Comparison of ENCODE assay signal across 20 cellular contexts in genomic region chr21:41478319-41479177, GRCh38. TPM values are rescaled to one million over a fixed set of nuclear protein-coding genes. Genes with fewer than 3 reads are reported as not detected.
DNase-seq lines count a peak whose midpoint lies in the region; ATAC-seq and TF ChIP-seq lines count a peak whose summit lies in the region.
"Had no signal": no experiment of that assay in that cellular context is flagged by ENCODE, and none has a peak within 500 bp of the region (broad histone marks: within the 10 kb centered on the region; RNA-seq: fewer than 3 reads in every experiment).

No MANE protein-coding gene starts in this region.

- H3K27me3 Mint-ChIP-seq in effector memory CD8-positive, alpha-beta T cell = peaks cover 7 to 45% of the 10 kb centered on the region in 2 donors

- TF ChIP-seq POLR2A in prostate gland (IDR thresholded peaks at IDR 0.05) = no peak

- DNase-seq in OCI-LY7 (ENCODE audit: low spot score) = no peak
- DNase-seq in hepatocyte (ENCODE audit: low spot score) = no peak
- DNase-seq in prostate gland (ENCODE audit: low spot score) = no peak
- no peak for DNase-seq in ACHN
- DNase-seq in G401 (ENCODE audit: low spot score) = no peak
- no peak for DNase-seq in effector memory CD8-positive, alpha-beta T cell
- DNase-seq in activated T-cell treated with anti-CD3 and anti-CD28 coated beads, Interleukin-2, amount 50 U/mL, for 48 hours = no peak
- DNase-seq: activated CD4-positive, alpha-beta T cell treated with anti-CD3 and anti-CD28 coated beads, Interleukin-2, amount 10 ng/mL, durations not matched to agents 24 days and 14 days; effector CD4-positive, alpha-beta T cell; GDM1; HFFc6; NCI-H446 treated with DMSO at 0.1 percent for 48 hours; stimulated activated CD4-positive, alpha-beta T cell treated with anti-CD3 and anti-CD28 coated beads, Interleukin-4, amount 100 ng/mL, for 4 hours; T-helper 17 cell had no signal

- H3K9me2 ChIP-seq in OCI-LY7 (ENCODE audit: insufficient read depth, low read length) (no peaks in the 10 kb centered on the region), hepatocyte (replicated peaks; ENCODE audit: insufficient read depth) (no peaks in the 10 kb centered on the region)

- TF ChIP-seq CTCF in OCI-LY7 (conservative IDR thresholded peaks at IDR 0.05; ENCODE audit: low read length) = no peak
- TF ChIP-seq CTCF in hepatocyte (IDR thresholded peaks at IDR 0.05; ENCODE audit: poor library complexity) = no peak
- TF ChIP-seq CTCF in prostate gland (IDR thresholded peaks at IDR 0.05) = no peak

- no peaks in the 10 kb centered on the region for H3K9me3 Mint-ChIP-seq in effector memory CD8-positive, alpha-beta T cell
- H3K9me3 Mint-ChIP-seq: activated CD4-positive, alpha-beta T cell treated with anti-CD3 and anti-CD28 coated beads, Interleukin-2, amount 10 ng/mL, durations not matched to agents 24 days and 14 days; activated T-helper 1 cell treated with anti-CD3 and anti-CD28 coated beads, Interleukin-12 subunit alpha, Interleukin-12 subunit beta, Interleukin-2, Interleukin-4 antibody, amounts not matched to agents 30 ng/mL and 10 ng/mL and 1 ng/mL, durations not matched to agents 14 hours and 24 hours and 36 hours; HFFc6; stimulated activated memory B cell treated with anti-CD40 and anti-IgM and Interleukin-4, amounts not matched to agents 10 μg/mL and 1 μg/mL and 100 μg/mL, for 72 hours had no signal

- H3K4me1 ChIP-seq in OCI-LY7 (ENCODE audit: insufficient read depth, low read length, poor library complexity, severe bottlenecking) (peaks cover 11% of the 10 kb centered on the region), hepatocyte (ENCODE audit: insufficient read depth) (peaks cover 14% of the 10 kb centered on the region), prostate gland (replicated peaks) (peaks cover 7% of the 10 kb centered on the region)

- no TSS peak for BruUV-seq in OCI-LY7 (replicated peaks; lab: Mats Ljungman, UMichigan)

- H3K27ac Mint-ChIP-seq in effector memory CD8-positive, alpha-beta T cell = no peak overlapping the region
- H3K27ac Mint-ChIP-seq: activated CD4-positive, alpha-beta T cell treated with anti-CD3 and anti-CD28 coated beads, Interleukin-2, amount 10 ng/mL, durations not matched to agents 24 days and 14 days; activated T-helper 1 cell treated with anti-CD3 and anti-CD28 coated beads, Interleukin-12 subunit alpha, Interleukin-12 subunit beta, Interleukin-2, Interleukin-4 antibody, amounts not matched to agents 30 ng/mL and 10 ng/mL and 1 ng/mL, durations not matched to agents 14 hours and 24 hours and 36 hours; HFFc6; stimulated activated memory B cell treated with anti-CD40 and anti-IgM and Interleukin-4, amounts not matched to agents 10 μg/mL and 1 μg/mL and 100 μg/mL, for 72 hours; T-helper 17 cell had no signal

- no peaks in the 10 kb centered on the region for H3K36me3 Mint-ChIP-seq in effector memory CD8-positive, alpha-beta T cell (ENCODE audit: insufficient read depth)
- H3K36me3 Mint-ChIP-seq: stimulated activated memory B cell treated with anti-CD40 and anti-IgM and Interleukin-4, amounts not matched to agents 10 μg/mL and 1 μg/mL and 100 μg/mL, for 72 hours had no signal

- in situ Hi-C loops in ACHN (cut with HindIII; ENCODE audit: low pct_ligation_motif_present, low pct_unique_long_range_greater_than_20kb, low sequenced_read_pairs) (no loop called here), G401 (cut with HindIII; ENCODE audit: low sequenced_read_pairs) (no loop called here)

- H3K27me3 ChIP-seq in hepatocyte = no peaks in the 10 kb centered on the region
- no peaks in the 10 kb centered on the region for H3K27me3 ChIP-seq in prostate gland (replicated peaks; ENCODE audit: insufficient read depth)

- CTCF ChIA-PET in OCI-LY7 (lab: Charles Lee; ENCODE audit: unreplicated experiment) = no interaction called here

- H4K20me1 ChIP-seq in OCI-LY7 (ENCODE audit: insufficient read depth, low read length) (no peaks in the 10 kb centered on the region), hepatocyte (ENCODE audit: insufficient read depth, poor library complexity, severe bottlenecking) (peaks cover 8% of the 10 kb centered on the region)

- WGBS in hepatocyte (ENCODE audit: low lambda C conversion rate, missing lambda C conversion rate) = 76% methylated on average over 11 of the region's 11 CpGs
- 56% methylated on average over 11 of the region's 11 CpGs for WGBS in prostate gland

- peak; percentile 39 for ATAC-seq in GM18867 (IDR thresholded peaks at IDR 0.05; ENCODE audit: unreplicated experiment)
- no peak for ATAC-seq in effector memory CD8-positive, alpha-beta T cell (replicated peaks)
- ATAC-seq: T-helper 17 cell had no signal

- peaks cover 0 to 9% of the 10 kb centered on the region in 2 donors for H3K4me1 Mint-ChIP-seq in effector memory CD8-positive, alpha-beta T cell (ENCODE audit: low read depth in 2 of 2)

- H3K4me3 ChIP-seq in OCI-LY7 (ENCODE audit: low read depth, low read length, poor library complexity, severe bottlenecking) = no peak overlapping the region
- H3K4me3 ChIP-seq in hepatocyte = no peak overlapping the region
- H3K4me3 ChIP-seq in prostate gland = no peak overlapping the region

- H3K79me2 ChIP-seq in OCI-LY7 (ENCODE audit: insufficient read depth, low read depth, low read length) (no peaks in the 10 kb centered on the region), hepatocyte (peaks cover 3% of the 10 kb centered on the region)

- H3K4me2 ChIP-seq in OCI-LY7 (ENCODE audit: low read length) (0 out of 2 replicates have a peak overlapping the region, but pooled peaks have one; percentile 17), hepatocyte (no peak overlapping the region)

- H2AFZ ChIP-seq in OCI-LY7 (ENCODE audit: low read length) (no peak overlapping the region), hepatocyte (no peak overlapping the region)

- intact Hi-C loops in OCI-LY7 (cut with micrococcal nuclease; ENCODE audit: unreplicated experiment) (no loop called here), prostate gland (cut with DNase I) (no loop called here)

- POLR2A ChIA-PET in OCI-LY7 (lab: Charles Lee) = no interaction called here

- no peak overlapping the region for H3K27ac ChIP-seq in OCI-LY7 (ENCODE audit: low read depth, low read length, poor library complexity, severe bottlenecking)
- H3K27ac ChIP-seq in hepatocyte = peak overlapping the region; percentile 44
- H3K27ac ChIP-seq in prostate gland = peak overlapping the region; percentile 10 to 70

- no peaks in the 10 kb centered on the region for H3K9me3 ChIP-seq in OCI-LY7 (ENCODE audit: low read length)
- H3K9me3 ChIP-seq in hepatocyte (ENCODE audit: low read depth) = no peaks in the 10 kb centered on the region
- H3K9me3 ChIP-seq in prostate gland = no peaks in the 10 kb centered on the region

- no peaks in the 10 kb centered on the region for H3K36me3 ChIP-seq in OCI-LY7 (ENCODE audit: insufficient read depth, low read length)
- H3K36me3 ChIP-seq in hepatocyte (replicated peaks; ENCODE audit: insufficient read depth, low read depth) = no peaks in the 10 kb centered on the region
- peaks cover 0 to 19% of the 10 kb centered on the region in 2 donors for H3K36me3 ChIP-seq in prostate gland

- H3K4me3 Mint-ChIP-seq in effector memory CD8-positive, alpha-beta T cell = no peak overlapping the region
- H3K4me3 Mint-ChIP-seq: activated CD4-positive, alpha-beta T cell treated with anti-CD3 and anti-CD28 coated beads, Interleukin-2, amount 10 ng/mL, durations not matched to agents 24 days and 14 days; activated T-helper 1 cell treated with anti-CD3 and anti-CD28 coated beads, Interleukin-12 subunit alpha, Interleukin-12 subunit beta, Interleukin-2, Interleukin-4 antibody, amounts not matched to agents 30 ng/mL and 10 ng/mL and 1 ng/mL, durations not matched to agents 14 hours and 24 hours and 36 hours; HFFc6; stimulated activated memory B cell treated with anti-CD40 and anti-IgM and Interleukin-4, amounts not matched to agents 10 μg/mL and 1 μg/mL and 100 μg/mL, for 72 hours; T-helper 17 cell had no signal

RNA-seq across cellular contexts. Expression of gene TMPRSS2, which starts 29.4 kb away (rescaled TPM):
- 0.08 and 0.09 TPM in 2 replicates for total RNA-seq in OCI-LY7 (2014; rRNA removed; shearing (Covaris generic))
- not detected in 2 replicates for total RNA-seq in OCI-LY7 (2022)
- total RNA-seq in hepatocyte = 113 and 121 TPM in 2 replicates
- polyA plus RNA-seq in hepatocyte = 50.8 and 65.9 TPM in 2 replicates
- total RNA-seq in prostate gland = 100 to 1,000 TPM; 336 to 786 TPM
- not detected in 2 replicates for total RNA-seq in G401 (2014; rRNA removed; shearing (Covaris generic))
- total RNA-seq: activated CD4-positive, alpha-beta T cell treated with anti-CD3 and anti-CD28 coated beads, Interleukin-2, amount 10 ng/mL, durations not matched to agents 24 days and 14 days; activated T-helper 1 cell treated with anti-CD3 and anti-CD28 coated beads, Interleukin-12 subunit alpha, Interleukin-12 subunit beta, Interleukin-2, Interleukin-4 antibody, amounts not matched to agents 30 ng/mL and 10 ng/mL and 1 ng/mL, durations not matched to agents 14 hours and 24 hours and 36 hours; HFFc6; myocyte; RPMI7951; T-helper 17 cell had no signal
- polyA plus RNA-seq: BJ had no signal

RNA-seq across cellular contexts. Expression of gene MX1, which starts 52.5 kb away (rescaled TPM):
- total RNA-seq in OCI-LY7 (2014; rRNA removed; shearing (Covaris generic)) = 24.4 and 24.7 TPM in 2 replicates
- 23.9 and 25.1 TPM in 2 replicates for total RNA-seq in OCI-LY7 (2022)
- total RNA-seq in hepatocyte = 25.6 and 26.6 TPM in 2 replicates
- 14.2 and 17.2 TPM in 2 replicates for polyA plus RNA-seq in hepatocyte
- total RNA-seq in prostate gland = 10 to 100 TPM; 15.6 to 29.1 TPM
- not detected in 2 replicates for total RNA-seq in G401 (2014; rRNA removed; shearing (Covaris generic))

Comparison
In these comparisons a context has a peak if more than half of its experiments do, and no peak if none do; other contexts are left out.
1. RNA of gene TMPRSS2, which starts 29.4 kb away (total RNA-seq): 336 to 786 TPM in prostate gland and 113 to 121 TPM in hepatocyte; 0.08 to 0.09 TPM in OCI-LY7 and not detected in G401; every median in the first group is over 100 times any median in the second.
2. RNA of gene MX1, which starts 52.5 kb away (total RNA-seq): 15.6 to 29.1 TPM in prostate gland, 25.6 to 26.6 TPM in hepatocyte and 23.9 to 25.1 TPM in OCI-LY7; not detected in G401; every median in the first group is over 10 times any median in the second.